In the genomic region with DNA sequence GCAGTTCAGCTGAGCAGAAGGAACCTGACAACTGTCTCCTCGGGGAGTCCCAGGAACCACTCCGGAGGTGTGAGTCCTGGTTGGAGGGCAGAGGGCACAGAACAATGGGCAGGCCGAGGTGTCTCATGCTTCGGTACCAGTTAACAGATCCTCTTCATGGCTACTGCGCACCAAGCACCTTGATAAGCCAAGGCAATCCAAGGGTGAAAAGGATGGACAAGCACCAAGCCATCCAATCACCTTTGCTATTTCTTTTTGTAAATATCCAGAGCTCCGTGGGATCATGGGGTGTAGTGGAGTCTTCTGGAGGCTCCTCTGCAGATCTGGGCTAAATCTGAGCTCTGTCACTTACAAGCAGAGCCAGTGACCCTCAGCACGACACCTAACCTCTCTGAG, we compare ENCODE assay signal across 24 cellular contexts.
"Had no signal": no experiment of that assay in that cellular context is flagged by ENCODE, and none has a peak within 500 bp of the region (broad histone marks: within the 10 kb centered on the region; RNA-seq: fewer than 3 reads in every experiment).

No MANE protein-coding gene starts in this region.

- H3K27ac ChIP-seq: ascending aorta, brain microvascular endothelial cell, epithelial cell of prostate, esophagus squamous epithelium, left ventricle myocardium inferior, spleen, thyroid gland, upper lobe of right lung had no signal

- ATAC-seq: right cardiac atrium had no signal

- DNase-seq: activated CD4-positive, alpha-beta memory T cell treated with anti-CD3 and anti-CD28 coated beads for 36 hours; activated CD4-positive, alpha-beta T cell treated with anti-CD3 and anti-CD28 coated beads, Interleukin-2, amount 10 ng/mL, durations not matched to agents 24 days and 14 days; activated CD4-positive, CD25-positive, alpha-beta regulatory T cell treated with anti-CD3 and anti-CD28 coated beads, Interleukin-2, amount 50 U/mL, for 72 hours; activated CD8-positive, alpha-beta memory T cell treated with anti-CD3 and anti-CD28 coated beads, Interleukin-2, amount 50 U/mL, for 4 hours; activated effector memory CD4-positive, alpha-beta T cell treated with anti-CD3 and anti-CD28 coated beads, Interleukin-2, amount 50 U/mL, for 16 hours; activated naive CD4-positive, alpha-beta T cell treated with anti-CD3 and anti-CD28 coated beads for 36 hours; activated naive CD8-positive, alpha-beta T cell treated with anti-CD3 and anti-CD28 coated beads for 36 hours; activated T-cell treated with anti-CD3 and anti-CD28 coated beads, Interleukin-2, amount 50 U/mL, for 1 hour; brain microvascular endothelial cell; effector CD4-positive, alpha-beta T cell; esophagus squamous epithelium; glutamatergic neuron; islet precursor cell; left ventricle myocardium inferior; naive B cell; right cardiac atrium; spleen; stimulated activated CD4-positive, alpha-beta T cell treated with anti-CD3 and anti-CD28 coated beads, Interleukin-2, amount 100 ng/mL, for 48 hours; stimulated activated naive CD4-positive, alpha-beta T cell treated with Interleukin-2 at 50 U/mL for 16 hours; T-helper 2 cell; thyroid gland; upper lobe of right lung had no signal
